9 cellular contexts compared by ENCODE assay signal in genomic region chr1:65419681-65420589, GRCh38. TPM values are rescaled to one million over a fixed set of nuclear protein-coding genes. Genes with fewer than 3 reads are reported as not detected.
DNase-seq lines count a peak whose midpoint lies in the region; ATAC-seq and TF ChIP-seq lines count a peak whose summit lies in the region.
"Had no signal": no experiment of that assay in that cellular context is flagged by ENCODE, and none has a peak within 500 bp of the region (broad histone marks: within the 10 kb centered on the region; RNA-seq: fewer than 3 reads in every experiment).

No MANE protein-coding gene starts in this region.

- ATAC-seq in GM19324 (IDR thresholded peaks at IDR 0.05; ENCODE audit: low FRiP score, unreplicated experiment) = peak; percentile 95
- ATAC-seq in HG03457 (IDR thresholded peaks at IDR 0.05; ENCODE audit: unreplicated experiment) = peak; percentile 94
- ATAC-seq in activated CD4-positive, alpha-beta T cell treated with anti-CD3 and anti-CD28 coated beads for 36 hours = peak; percentile 96

- H3K36me3 Mint-ChIP-seq in activated CD4-positive, alpha-beta T cell treated with anti-CD3 and anti-CD28 coated beads for 36 hours (ENCODE audit: low read depth) = no peaks in the 10 kb centered on the region

- H3K4me3 Mint-ChIP-seq in activated CD4-positive, alpha-beta T cell treated with anti-CD3 and anti-CD28 coated beads for 36 hours = no peak overlapping the region
- H3K4me3 Mint-ChIP-seq: dendritic cell treated with granulocyte-macrophage colony-stimulating factor and Interleukin-4, amounts not matched to agents 40 ng/mL and 50 ng/mL, for 4 days had no signal

- no peaks in the 10 kb centered on the region for H3K36me3 ChIP-seq in BJ (ENCODE audit: control insufficient read depth, insufficient read depth, low read length)

- H3K9me3 Mint-ChIP-seq in activated CD4-positive, alpha-beta T cell treated with anti-CD3 and anti-CD28 coated beads for 36 hours (ENCODE audit: low read depth) = no peaks in the 10 kb centered on the region
- H3K9me3 Mint-ChIP-seq: dendritic cell treated with granulocyte-macrophage colony-stimulating factor and Interleukin-4, amounts not matched to agents 40 ng/mL and 50 ng/mL, for 4 days had no signal

- H3K4me3 ChIP-seq in BJ (ENCODE audit: low read depth, low read length) = peak overlapping the region; percentile 89
- peak overlapping the region; percentile 93 for H3K4me3 ChIP-seq in choroid plexus epithelial cell (ENCODE audit: low read depth, low read length)

- no peaks in the 10 kb centered on the region for H3K27me3 Mint-ChIP-seq in activated CD4-positive, alpha-beta T cell treated with anti-CD3 and anti-CD28 coated beads for 36 hours
- H3K27me3 Mint-ChIP-seq: dendritic cell treated with granulocyte-macrophage colony-stimulating factor and Interleukin-4, amounts not matched to agents 40 ng/mL and 50 ng/mL, for 4 days had no signal

- H3K27me3 ChIP-seq in BJ (ENCODE audit: control insufficient read depth, insufficient read depth, low read length) (no peaks in the 10 kb centered on the region), layer of hippocampus (ENCODE audit: control insufficient read depth, insufficient read depth, low read length) (no peaks in the 10 kb centered on the region)

- H3K27ac ChIP-seq in layer of hippocampus (ENCODE audit: low read depth, low read length) = peak overlapping the region; percentile 95

- CTCF ChIA-PET in BJ (lab: Yijun Ruan, JAX) = interaction anchor here (0.6 to 2.1 kb wide), 4 partner anchors 10 to 268 kb away, joined by 3 to 5 read pairs (median 4); no protein-coding TSS in a partner anchor
- CTCF ChIA-PET in activated CD4-positive, alpha-beta T cell treated with anti-CD3 and anti-CD28 coated beads for 36 hours (lab: Charles Lee) = interaction anchor here (0.5 to 1.6 kb wide), 5 partner anchors 11 to 1113 kb away, joined by 3 to 5 read pairs (median 3); no protein-coding TSS in a partner anchor

- POLR2A ChIA-PET in BJ (lab: Charles Lee) = interaction anchor here (0.6 to 1.1 kb wide), 4 partner anchors 10 to 172 kb away, joined by 3 read pairs; no protein-coding TSS in a partner anchor
- POLR2A ChIA-PET in activated CD4-positive, alpha-beta T cell treated with anti-CD3 and anti-CD28 coated beads for 36 hours (lab: Charles Lee) = interaction anchor here (0.5 to 1.0 kb wide), 4 partner anchors 166 to 1134 kb away, joined by 3 to 8 read pairs (median 3); no protein-coding TSS in a partner anchor

- TF ChIP-seq CTCF in BJ (IDR thresholded peaks at IDR 0.05; ENCODE audit: insufficient read depth, low read depth, low read length) (no peak), choroid plexus epithelial cell (conservative IDR thresholded peaks at IDR 0.05; ENCODE audit: low read depth, low read length) (no peak)

- DNase-seq in BJ (ENCODE audit: low read depth) (peak; percentile 85), NCI-H510A treated with DMSO at 0.1 percent for 48 hours (lab: John Stamatoyannopoulos, UW) (peak; percentile 96), choroid plexus epithelial cell (ENCODE audit: low read depth) (peak; percentile 99)
- peak; percentile 99 for DNase-seq in activated CD4-positive, alpha-beta T cell treated with anti-CD3 and anti-CD28 coated beads for 36 hours
- DNase-seq in stimulated activated CD4-positive, alpha-beta T cell treated with anti-CD3 and anti-CD28 coated beads, Interleukin-1b, Interleukin-23, amount 100 ng/mL, for 24 hours (ENCODE audit: low read depth in 4 of 4, low spot score in 1 of 4) = peak; percentile 96 to 98 (median 98)

- intact Hi-C loops in activated CD4-positive, alpha-beta T cell treated with anti-CD3 and anti-CD28 coated beads for 36 hours (cut with DNase I, micrococcal nuclease) = loop anchor here (1.0 to 10.0 kb wide), 14 partner anchors 24 to 1828 kb away; partner anchors contain the start of genes AK4 (in 1 of the 2), DNAI4 (in 1 of the 2), JAK1 (in 1 of the 2) and MIER1 (in 1 of the 2)

- H3K27ac Mint-ChIP-seq in activated CD4-positive, alpha-beta T cell treated with anti-CD3 and anti-CD28 coated beads for 36 hours = peak overlapping the region; percentile 94
- H3K27ac Mint-ChIP-seq: dendritic cell treated with granulocyte-macrophage colony-stimulating factor and Interleukin-4, amounts not matched to agents 40 ng/mL and 50 ng/mL, for 4 days had no signal

- H3K4me1 Mint-ChIP-seq in activated CD4-positive, alpha-beta T cell treated with anti-CD3 and anti-CD28 coated beads for 36 hours = peaks cover 13% of the 10 kb centered on the region

RNA-seq across cellular contexts. Expression of gene LEPR, which starts 0.5 kb away (rescaled TPM):
- polyA plus RNA-seq in BJ (2011; rRNA removed) = 7.4 and 14.9 TPM in 2 replicates
- polyA minus RNA-seq in BJ (2011; rRNA and poly(A)+ RNA removed) = 6.3 TPM in 2 replicates
- total RNA-seq in activated CD4-positive, alpha-beta T cell treated with anti-CD3 and anti-CD28 coated beads for 36 hours = 1 to 10 TPM; 2.7 to 3.7 TPM

RNA-seq across cellular contexts. Expression of gene LEPROT, which starts 0.5 kb away (rescaled TPM):
- polyA plus RNA-seq in BJ (2011; rRNA removed) = 66.2 and 95.5 TPM in 2 replicates
- polyA minus RNA-seq in BJ (2011; rRNA and poly(A)+ RNA removed) = 53.4 and 57.9 TPM in 2 replicates
- total RNA-seq in activated CD4-positive, alpha-beta T cell treated with anti-CD3 and anti-CD28 coated beads for 36 hours = 10 to 100 TPM; 11.2 to 19.1 TPM

Comparison
In these comparisons a context has a peak if more than half of its experiments do, and no peak if none do; other contexts are left out.
1. Peak in every context shown above with its lines: DNase-seq, ATAC-seq, H3K4me3 ChIP-seq and H3K27ac ChIP-seq.